ENCODE assay signal across 10 cellular contexts in genomic region chr6:112149719-112150263, GRCh38.
DNase-seq lines count a peak whose midpoint lies in the region; ATAC-seq and TF ChIP-seq lines count a peak whose summit lies in the region.
"Had no signal": no experiment of that assay in that cellular context is flagged by ENCODE, and none has a peak within 500 bp of the region (broad histone marks: within the 10 kb centered on the region; RNA-seq: fewer than 3 reads in every experiment).

No MANE protein-coding gene starts in this region.

- no peaks in the 10 kb centered on the region for H3K36me3 Mint-ChIP-seq in neural progenitor cell

- no TSS peak for BruUV-seq in A673 (replicated peaks; lab: Mats Ljungman, UMichigan)

- H3K27ac Mint-ChIP-seq in neural progenitor cell, result no peak overlapping the region
- H3K27ac Mint-ChIP-seq: activated T-cell treated with anti-CD3 and anti-CD28 coated beads, Interleukin-2, amount 50 U/mL, for 24 hours; IgD-negative memory B cell had no signal

- no peaks in the 10 kb centered on the region for H3F3A ChIP-seq in neural progenitor cell (ENCODE audit: low read depth)

- no peaks in the 10 kb centered on the region for H3K36me3 ChIP-seq in A673 (ENCODE audit: insufficient read depth, low read length, poor library complexity, severe bottlenecking)
- H3K36me3 ChIP-seq in neural progenitor cell, result no peaks in the 10 kb centered on the region

- intact Hi-C loops in A673 (cut with micrococcal nuclease; ENCODE audit: unreplicated experiment), result loop anchor here (10.0 kb wide), 1 partner anchor 275 kb away; the partner anchor contains the start of gene FYN

- H3K4me2 ChIP-seq in neural progenitor cell, result no peak overlapping the region

- no peaks in the 10 kb centered on the region for H3K27me3 Mint-ChIP-seq in neural progenitor cell (ENCODE audit: insufficient read depth, low read depth)
- H3K27me3 Mint-ChIP-seq: IgD-negative memory B cell had no signal

- H3K4me1 Mint-ChIP-seq in neural progenitor cell, result peaks cover 4% of the 10 kb centered on the region

- H3K27ac ChIP-seq in A673 (ENCODE audit: low read depth, low read length, poor library complexity, severe bottlenecking), result peak overlapping the region; percentile 68
- H3K27ac ChIP-seq in neural progenitor cell, result no peak overlapping the region

- POLR2A ChIA-PET in A673 (lab: Charles Lee; ENCODE audit: low non-redundant PET), result no interaction called here

- no peak overlapping the region for H3K4me3 ChIP-seq in A673 (ENCODE audit: low read depth, low read length, poor library complexity, severe bottlenecking)
- H3K4me3 ChIP-seq in neural progenitor cell, result no peak overlapping the region

- H3K9me3 Mint-ChIP-seq in neural progenitor cell, result no peaks in the 10 kb centered on the region
- H3K9me3 Mint-ChIP-seq: activated T-cell treated with anti-CD3 and anti-CD28 coated beads, Interleukin-2, amount 50 U/mL, for 24 hours; IgD-negative memory B cell had no signal

- ATAC-seq in GM21360 (IDR thresholded peaks at IDR 0.05; ENCODE audit: unreplicated experiment), result no peak

- H3K79me2 ChIP-seq in neural progenitor cell (ENCODE audit: low read depth), result no peaks in the 10 kb centered on the region

- no peak overlapping the region for H3K9ac ChIP-seq in neural progenitor cell

- H4K20me1 ChIP-seq in neural progenitor cell (ENCODE audit: low read depth), result no peaks in the 10 kb centered on the region

- no peaks in the 10 kb centered on the region for H3K9me3 ChIP-seq in A673 (ENCODE audit: low read depth, low read length, poor library complexity, severe bottlenecking)
- H3K9me3 ChIP-seq in neural progenitor cell (ENCODE audit: low read depth), result no peaks in the 10 kb centered on the region

- no peak for TF ChIP-seq CTCF in A673 (conservative IDR thresholded peaks at IDR 0.05; ENCODE audit: low read depth, low read length)
- TF ChIP-seq CTCF in neural progenitor cell (IDR thresholded peaks at IDR 0.05), result no peak

- no peak overlapping the region for H2AFZ ChIP-seq in neural progenitor cell (replicated peaks)

- DNase-seq in A673 (ENCODE audit: low spot score), result peak; percentile 47
- peak; percentile 29 for DNase-seq in NCI-H2171 (lab: John Stamatoyannopoulos, UW)
- peak; percentile 96 for DNase-seq in fibroblast of gingiva (ENCODE audit: low read depth)
- peak; percentile 26 for DNase-seq in mucosa of gallbladder (ENCODE audit: low spot score)
- DNase-seq in neural progenitor cell (ENCODE audit: low spot score), result no peak
- DNase-seq in activated CD4-positive, CD25-positive, alpha-beta regulatory T cell (lab: John Stamatoyannopoulos, UW), result no peak
- DNase-seq in cerebellar cortex (ENCODE audit: low spot score), result no peak
- DNase-seq: activated T-cell treated with anti-CD3 and anti-CD28 coated beads, Interleukin-2, amount 50 U/mL, for 24 hours had no signal

- CTCF ChIA-PET in A673 (lab: Charles Lee), result no interaction called here

- H3K27me3 ChIP-seq in A673 (replicated peaks; ENCODE audit: insufficient read depth, low read depth, low read length, poor library complexity) (no peaks in the 10 kb centered on the region), neural progenitor cell (no peaks in the 10 kb centered on the region)

- no peak overlapping the region for H3K4me3 Mint-ChIP-seq in neural progenitor cell
- H3K4me3 Mint-ChIP-seq: activated T-cell treated with anti-CD3 and anti-CD28 coated beads, Interleukin-2, amount 50 U/mL, for 24 hours; IgD-negative memory B cell had no signal

- H3K4me1 ChIP-seq in A673 (ENCODE audit: insufficient read depth, low read length, poor library complexity, severe bottlenecking), result peaks cover 9% of the 10 kb centered on the region
- no peaks in the 10 kb centered on the region for H3K4me1 ChIP-seq in neural progenitor cell

Comparison
In these comparisons a context has a peak if more than half of its experiments do, and no peak if none do; other contexts are left out.
1. DNase-seq: peak in A673 (single experiment), NCI-H2171 (single experiment), fibroblast of gingiva (single experiment) and mucosa of gallbladder (single experiment); none in neural progenitor cell (single experiment), activated CD4-positive, CD25-positive, alpha-beta regulatory T cell (0 of 4) and cerebellar cortex (single experiment).